ENCODE assay signal across 5 cellular contexts in the genomic region with DNA sequence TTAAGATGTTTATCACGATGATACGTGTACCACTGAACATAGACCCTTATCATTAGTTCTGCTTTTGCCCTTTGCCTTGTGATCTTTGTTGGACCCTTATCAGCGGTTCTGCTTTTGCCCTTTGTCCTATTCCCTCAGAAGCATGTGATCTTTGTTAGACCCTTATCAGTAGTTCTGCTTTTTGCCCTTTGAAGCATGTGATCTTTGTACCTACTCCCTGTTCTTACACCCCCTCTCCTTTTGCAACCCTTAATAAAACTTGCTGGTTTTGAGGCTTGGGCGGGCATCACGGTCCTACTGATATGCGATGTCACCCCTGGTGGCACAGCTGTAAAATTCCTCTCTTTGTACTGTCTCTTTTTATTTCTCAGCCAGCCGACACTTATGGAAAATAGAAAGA.
A peak's percentile ranks its signal among the peaks of the same experiment; 100 is the strongest.
DNase-seq lines count a peak whose midpoint lies in the region; ATAC-seq, FAIRE-seq and TF ChIP-seq lines count a peak whose summit lies in the region.
"Not testable (repeated sequence)": the region's sequence is repeated elsewhere in the genome, so short reads cannot be mapped to it uniquely, and the experiment has no call there.

No MANE protein-coding gene starts in this region.

- TF ChIP-seq RAD21 in K562 (CRISPR knock-in tag; conservative IDR thresholded peaks at IDR 0.05 in 1 of 2, IDR thresholded peaks at IDR 0.05 in 1 of 2) = not testable (repeated sequence)
- peak in 1 of 2 donors; percentile 7 for TF ChIP-seq RAD21 in liver (IDR thresholded peaks at IDR 0.05)

- H4K20me1 ChIP-seq in K562 (replicated peaks; ENCODE audit: control insufficient read depth, insufficient read depth, low read length) = not testable (repeated sequence)

- TF ChIP-seq POLR2A in NB4 (IDR thresholded peaks at IDR 0.05; ENCODE audit: extremely low read depth, insufficient read length); K562 (conservative IDR thresholded peaks at IDR 0.05): not testable (repeated sequence)

- not testable (repeated sequence) for TF ChIP-seq EP300 in K562 (IDR thresholded peaks at IDR 0.05; ENCODE audit: low read length)

- in situ Hi-C loops in K562 (cut with MboI) = not testable (repeated sequence)

- 2% methylated on average over 7 of the region's 7 CpGs for WGBS in K562 (ENCODE audit: insufficient coverage, low coverage, missing lambda C conversion rate)
- 36% methylated on average over 7 of the region's 7 CpGs for WGBS in liver

- ATAC-seq in K562 = not testable (repeated sequence)

- H3K27me3 ChIP-seq in K562 (ENCODE audit: control insufficient read depth in 2 of 2, insufficient read depth in 2 of 2, low read length in 2 of 2) = peaks cover 4 to 14% of the 10 kb centered on the region in 2 experiments; a peak in 3 of 5 replicates
- not testable (repeated sequence) for H3K27me3 ChIP-seq in liver (ENCODE audit: control insufficient read depth in 4 of 4, insufficient read depth in 4 of 4, low read length in 3 of 4)

- not testable (repeated sequence) for H3K36me3 ChIP-seq in K562 (ENCODE audit: control insufficient read depth, insufficient read depth, low read length); liver (ENCODE audit: control insufficient read depth in 4 of 4, insufficient read depth in 3 of 4, low read depth in 1 of 4, low read length in 3 of 4)

- peak; percentile 21 for DNase-seq in CMK (ENCODE audit: low read depth)
- peak; percentile 58 for DNase-seq in GF-D8 (lab: John Stamatoyannopoulos, UW)
- DNase-seq in NB4 (ENCODE audit: low read depth) = peak; percentile 8
- not testable (repeated sequence) for DNase-seq in K562 (ENCODE audit: extremely low read depth in 1 of 4, low spot score in 3 of 4)

- not testable (repeated sequence) for H3K9ac ChIP-seq in K562 (ENCODE audit: insufficient read depth in 1 of 2, low read depth in 2 of 2, low read length in 2 of 2); liver (ENCODE audit: low read depth in 1 of 2, low read length in 2 of 2)

- H3K79me2 ChIP-seq in K562 (ENCODE audit: control insufficient read depth, insufficient read depth, low read length) = not testable (repeated sequence)

- not testable (repeated sequence) for FAIRE-seq in K562 (lab: Jason Lieb, UNC)

- not testable (repeated sequence) for H3K4me2 ChIP-seq in K562 (ENCODE audit: insufficient read depth, low read length)

- intact Hi-C loops in K562 (cut with micrococcal nuclease) = not testable (repeated sequence)

- H3K9me3 ChIP-seq in K562 (replicated peaks; ENCODE audit: control insufficient read depth, insufficient read depth, low read depth, low read length) = not testable (repeated sequence)
- H3K9me3 ChIP-seq in liver (ENCODE audit: control insufficient read depth in 4 of 4, low read length in 3 of 4) = peaks cover 0 to 13% (median 6%) of the 10 kb centered on the region in 4 donors

- not testable (repeated sequence) for TF ChIP-seq CTCF in NB4 (IDR thresholded peaks at IDR 0.05; ENCODE audit: low read depth, low read length); K562 (IDR thresholded peaks at IDR 0.05 in 2 of 3, conservative IDR thresholded peaks at IDR 0.05 in 1 of 3; ENCODE audit: insufficient read depth in 2 of 3, low read depth in 1 of 3, low read length in 3 of 3); liver (IDR thresholded peaks at IDR 0.05; ENCODE audit: low read depth, low read length, missing input control)

- H3K27ac ChIP-seq in K562 (ENCODE audit: extremely low read depth, low read depth, low read length); liver (ENCODE audit: low read depth in 1 of 2, low read length in 2 of 2): not testable (repeated sequence)

- POLR2A ChIA-PET in K562 (lab: Yijun Ruan, JAX) = not testable (repeated sequence)

- CTCF ChIA-PET in K562 (lab: Yijun Ruan, JAX; ENCODE audit: low intra/inter-chr PET ratio) = not testable (repeated sequence)

- not testable (repeated sequence) for H3K4me3 ChIP-seq in NB4 (ENCODE audit: low read depth, low read length); K562; liver (ENCODE audit: low read depth in 1 of 3, low read length in 3 of 3)

- H3K9me1 ChIP-seq in K562 (ENCODE audit: control insufficient read depth, insufficient read depth, low read length) = not testable (repeated sequence)

- H3K4me1 ChIP-seq in K562 (replicated peaks in 1 of 2; ENCODE audit: control insufficient read depth in 2 of 2, insufficient read depth in 2 of 2, low read length in 2 of 2); liver (ENCODE audit: control insufficient read depth in 4 of 4, insufficient read depth in 4 of 4, low read length in 3 of 4): not testable (repeated sequence)

- not testable (repeated sequence) for BruUV-seq in K562 (replicated peaks; lab: Mats Ljungman, UMichigan)

- not testable (repeated sequence) for H2AFZ ChIP-seq in K562 (ENCODE audit: low read depth, low read length)

TF ChIP-seq in K562, 482 proteins besides CTCF, POLR2A, EP300 and RAD21:
- peak; percentile 39; the same call in 1 of the 2 replicates for TF ChIP-seq SOX6 (IDR thresholded peaks at IDR 0.05)

TF ChIP-seq in liver, 16 proteins besides CTCF, POLR2A, EP300 and RAD21:
- TF ChIP-seq, protein P1, sequence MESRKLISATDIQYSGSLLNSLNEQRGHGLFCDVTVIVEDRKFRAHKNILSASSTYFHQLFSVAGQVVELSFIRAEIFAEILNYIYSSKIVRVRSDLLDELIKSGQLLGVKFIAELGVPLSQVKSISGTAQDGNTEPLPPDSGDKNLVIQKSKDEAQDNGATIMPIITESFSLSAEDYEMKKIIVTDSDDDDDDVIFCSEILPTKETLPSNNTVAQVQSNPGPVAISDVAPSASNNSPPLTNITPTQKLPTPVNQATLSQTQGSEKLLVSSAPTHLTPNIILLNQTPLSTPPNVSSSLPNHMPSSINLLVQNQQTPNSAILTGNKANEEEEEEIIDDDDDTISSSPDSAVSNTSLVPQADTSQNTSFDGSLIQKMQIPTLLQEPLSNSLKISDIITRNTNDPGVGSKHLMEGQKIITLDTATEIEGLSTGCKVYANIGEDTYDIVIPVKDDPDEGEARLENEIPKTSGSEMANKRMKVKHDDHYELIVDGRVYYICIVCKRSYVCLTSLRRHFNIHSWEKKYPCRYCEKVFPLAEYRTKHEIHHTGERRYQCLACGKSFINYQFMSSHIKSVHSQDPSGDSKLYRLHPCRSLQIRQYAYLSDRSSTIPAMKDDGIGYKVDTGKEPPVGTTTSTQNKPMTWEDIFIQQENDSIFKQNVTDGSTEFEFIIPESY (IDR thresholded peaks at IDR 0.05) = peak; percentile 54
- TF ChIP-seq, protein P2, sequence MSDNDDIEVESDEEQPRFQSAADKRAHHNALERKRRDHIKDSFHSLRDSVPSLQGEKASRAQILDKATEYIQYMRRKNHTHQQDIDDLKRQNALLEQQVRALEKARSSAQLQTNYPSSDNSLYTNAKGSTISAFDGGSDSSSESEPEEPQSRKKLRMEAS (IDR thresholded peaks at IDR 0.05) = peak; percentile 34
- TF ChIP-seq HNF4A (conservative IDR thresholded peaks at IDR 0.05) (peak; percentile 51 to 91), RXRA (IDR thresholded peaks at IDR 0.05) (peak in 1 of 2 donors; percentile 77), JUND (IDR thresholded peaks at IDR 0.05) (peak in 1 of 2 donors; percentile 20), SP1 (IDR thresholded peaks at IDR 0.05) (peak; percentile 9)
